17 cellular contexts compared by ENCODE assay signal in genomic region chr18:61991201-61991600, GRCh38.
DNase-seq lines count a peak whose midpoint lies in the region; ATAC-seq and TF ChIP-seq lines count a peak whose summit lies in the region.
"Had no signal": no experiment of that assay in that cellular context is flagged by ENCODE, and none has a peak within 500 bp of the region (broad histone marks: within the 10 kb centered on the region; RNA-seq: fewer than 3 reads in every experiment).

No MANE protein-coding gene starts in this region.

- DNase-seq in H4 (ENCODE audit: low spot score) (peak; percentile 93), astrocyte of the spinal cord (ENCODE audit: low read depth, low spot score) (peak; percentile 61), hepatic stellate cell (ENCODE audit: low spot score) (peak; percentile 8), activated T-cell treated with anti-CD3 and anti-CD28 coated beads for 4 hours (no peak), HT-29 (ENCODE audit: low spot score) (no peak)
- DNase-seq: activated gamma-delta T cell; erythroblast; immature natural killer cell; mucosa of descending colon; NCI-H1436 treated with DMSO at 0.1 percent for 48 hours; NCI-H69; stimulated activated CD4-positive, alpha-beta T cell treated with anti-CD3 and anti-CD28 coated beads, Interleukin-1b, Interleukin-23, amount 100 ng/mL, for 48 hours had no signal

- no peak overlapping the region; the same call in 1 of the 2 replicates for H3K4me3 ChIP-seq in ACC112 (ENCODE audit: low read depth, low read length)
- no peak overlapping the region for H3K4me3 ChIP-seq in astrocyte of the spinal cord (ENCODE audit: low read depth, low read length)
- H3K4me3 ChIP-seq: GM12878, K562, mucosa of descending colon had no signal

- ATAC-seq in HG03342 (IDR thresholded peaks at IDR 0.05; ENCODE audit: unreplicated experiment) (no peak), HG03469 (IDR thresholded peaks at IDR 0.05; ENCODE audit: unreplicated experiment) (no peak)
- ATAC-seq: GM12878, K562, mucosa of descending colon had no signal

- H2AFZ ChIP-seq in ACC112 (ENCODE audit: low read length, unreplicated experiment): peak overlapping the region; percentile 94

- no peak for TF ChIP-seq CTCF in astrocyte of the spinal cord (IDR thresholded peaks at IDR 0.05; ENCODE audit: low read depth, low read length)

- H3K4me1 ChIP-seq in ACC112 (ENCODE audit: control insufficient read depth, insufficient read depth, low read length, unreplicated experiment): peaks cover 50% of the 10 kb centered on the region

- no peaks in the 10 kb centered on the region for H3K79me2 ChIP-seq in ACC112 (ENCODE audit: control insufficient read depth, insufficient read depth, low read length, unreplicated experiment)

- no peaks in the 10 kb centered on the region for H3K36me3 ChIP-seq in ACC112 (ENCODE audit: insufficient read depth, low read length)

- no peaks in the 10 kb centered on the region for H3K27me3 ChIP-seq in ACC112 (ENCODE audit: insufficient read depth, low read length)

- in situ Hi-C loops in astrocyte of the spinal cord (cut with HindIII; ENCODE audit: low sequenced_read_pairs): no loop called here

- H3K27ac ChIP-seq in ACC112 (ENCODE audit: low read depth, low read length): peak overlapping the region; percentile 100

Comparison
In these comparisons a context has a peak if more than half of its experiments do, and no peak if none do; other contexts are left out.
1. DNase-seq: peak in H4 (single experiment), astrocyte of the spinal cord (single experiment) and hepatic stellate cell (single experiment); none in activated T-cell treated with anti-CD3 and anti-CD28 coated beads for 4 hours (single experiment) and HT-29 (single experiment).